Comparison of ENCODE assay signal across 1 cellular context in genomic region chr1:226685196-226685820, GRCh38.
TF ChIP-seq lines count a peak whose summit lies in the region.

No MANE protein-coding gene starts in this region.

TF ChIP-seq in H1, 55 proteins besides CTCF, POLR2A, EP300 and RAD21:
- TF ChIP-seq TAF7 (optimal IDR thresholded peaks at IDR 0.05; ENCODE audit: borderline replicate concordance, low read depth, low read length) (no peak), EZH2 (IDR thresholded peaks at IDR 0.05; ENCODE audit: low read depth, low read length, severe bottlenecking) (no peak)
- TF ChIP-seq, protein P1, sequence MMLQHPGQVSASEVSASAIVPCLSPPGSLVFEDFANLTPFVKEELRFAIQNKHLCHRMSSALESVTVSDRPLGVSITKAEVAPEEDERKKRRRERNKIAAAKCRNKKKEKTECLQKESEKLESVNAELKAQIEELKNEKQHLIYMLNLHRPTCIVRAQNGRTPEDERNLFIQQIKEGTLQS (IDR thresholded peaks at IDR 0.05; ENCODE audit: insufficient read depth, low read depth, low read length), result no peak
